ENCODE assay signal across 16 cellular contexts in the genomic region with DNA sequence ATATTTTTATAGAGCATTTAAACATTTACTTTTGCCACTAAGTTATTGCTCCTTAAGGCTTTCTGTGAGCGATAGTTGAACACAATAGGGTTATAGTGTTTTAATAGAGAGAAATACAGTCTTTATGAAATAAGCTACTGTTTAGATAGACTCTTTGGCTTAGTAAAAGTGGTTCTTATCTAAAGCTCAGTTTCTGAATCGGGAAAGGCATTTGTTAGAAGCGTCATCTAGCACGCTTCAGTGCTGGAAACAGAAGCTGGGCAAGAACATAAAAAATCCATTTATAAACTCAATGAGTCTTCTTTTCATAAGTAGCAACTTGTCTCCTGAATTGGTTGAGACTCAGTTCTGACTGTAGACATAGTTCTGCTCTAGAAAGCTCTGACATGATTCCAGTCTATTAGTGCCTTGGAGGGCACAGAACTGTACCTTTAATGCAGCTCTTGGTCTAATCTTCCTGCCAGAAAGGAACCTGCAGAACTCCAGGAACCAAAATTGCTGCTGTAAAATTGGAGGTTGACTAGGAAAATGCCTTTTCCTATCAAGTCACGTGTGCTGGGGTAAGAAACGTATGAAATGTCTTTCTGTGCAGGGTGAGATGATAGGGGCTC.
"Had no signal": no experiment of that assay in that cellular context is flagged by ENCODE, and none has a peak within 500 bp of the region (broad histone marks: within the 10 kb centered on the region; RNA-seq: fewer than 3 reads in every experiment).

No MANE protein-coding gene starts in this region.

- H3K9me3 Mint-ChIP-seq: endodermal cell; naive thymus-derived CD4-positive, alpha-beta T cell; nephron progenitor cell had no signal

- H3K27me3 Mint-ChIP-seq: naive thymus-derived CD4-positive, alpha-beta T cell had no signal

- H3K4me1 ChIP-seq: suprapubic skin, upper lobe of left lung, uterus had no signal

- H3K4me3 ChIP-seq: coronary artery, heart right ventricle, suprapubic skin, tibial artery, upper lobe of left lung, uterus had no signal

- H3K36me3 ChIP-seq: heart right ventricle, neutrophil, suprapubic skin, tibial artery, upper lobe of left lung, uterus had no signal

- H3K4me1 Mint-ChIP-seq: endodermal cell; naive thymus-derived CD4-positive, alpha-beta T cell had no signal

- H3K36me3 Mint-ChIP-seq: naive thymus-derived CD4-positive, alpha-beta T cell had no signal

- DNase-seq: effector CD4-positive, alpha-beta T cell; endodermal cell; heart right ventricle; islet precursor cell; mesendoderm; naive thymus-derived CD4-positive, alpha-beta T cell; nephron progenitor cell; small intestine; stimulated activated CD4-positive, alpha-beta T cell treated with anti-CD3 and anti-CD28 coated beads, Interleukin-12 subunit alpha, Interleukin-12 subunit beta, amount 100 ng/mL, for 4 hours; stimulated activated naive CD4-positive, alpha-beta T cell treated with Interleukin-2 at 50 U/mL for 16 hours; tibial artery; upper lobe of left lung; uterus had no signal

- H3K4me3 Mint-ChIP-seq: endodermal cell; naive thymus-derived CD4-positive, alpha-beta T cell; nephron progenitor cell had no signal

- H3K27ac Mint-ChIP-seq: endodermal cell, nephron progenitor cell had no signal

- H3K27me3 ChIP-seq: heart right ventricle, neutrophil, suprapubic skin, tibial artery, upper lobe of left lung, uterus had no signal

- H3K27ac ChIP-seq: coronary artery, neutrophil, suprapubic skin, tibial artery, upper lobe of left lung, uterus had no signal

- H3K9me3 ChIP-seq: heart right ventricle, neutrophil, suprapubic skin, tibial artery, upper lobe of left lung, uterus had no signal

- ATAC-seq: naive thymus-derived CD4-positive, alpha-beta T cell had no signal
